ENCODE assay signal across 1 cellular context in genomic region chr1:15883326-15883725, GRCh38.
TF ChIP-seq lines count a peak whose summit lies in the region.

No MANE protein-coding gene starts in this region.

TF ChIP-seq in A549, 52 proteins besides CTCF, POLR2A, EP300 and RAD21 (continued from another document):
- TF ChIP-seq NR3C1 (IDR thresholded peaks at IDR 0.05), result no peak
- TF ChIP-seq HDAC2 (IDR thresholded peaks at IDR 0.05), result no peak
